Comparison of ENCODE assay signal across 15 cellular contexts in genomic region chr1:205515781-205516253, GRCh38. TPM values are rescaled to one million over a fixed set of nuclear protein-coding genes. Genes with fewer than 3 reads are reported as not detected.
DNase-seq lines count a peak whose midpoint lies in the region; ATAC-seq, FAIRE-seq and TF ChIP-seq lines count a peak whose summit lies in the region.
"Had no signal": no experiment of that assay in that cellular context is flagged by ENCODE, and none has a peak within 500 bp of the region (broad histone marks: within the 10 kb centered on the region; RNA-seq: fewer than 3 reads in every experiment).

No MANE protein-coding gene starts in this region.

- DNase-seq in Right ventricle myocardium inferior (ENCODE audit: missing footprints) (no peak), cardiac septum (ENCODE audit: low spot score) (no peak), fibroblast of the aortic adventitia (ENCODE audit: low read depth) (peak; percentile 53), myocyte (ENCODE audit: low read depth) (peak; percentile 55), urothelium cell line (ENCODE audit: low spot score) (no peak), mesenteric fat pad (ENCODE audit: low spot score) (no peak), NCI-H2171 treated with DMSO at 0.1 percent for 48 hours (lab: John Stamatoyannopoulos, UW) (no peak)
- DNase-seq in naive thymus-derived CD8-positive, alpha-beta T cell, result no peak
- DNase-seq: activated T-cell treated with anti-CD3 and anti-CD28 coated beads, Interleukin-2, amount 50 U/mL, for 48 hours; DND-41; foreskin fibroblast; NCI-H1694 had no signal

- H3K9me3 Mint-ChIP-seq in naive thymus-derived CD8-positive, alpha-beta T cell, result no peaks in the 10 kb centered on the region

- H3K4me3 ChIP-seq in fibroblast of the aortic adventitia (ENCODE audit: low read depth, low read length), result no peak overlapping the region

- H3K27ac Mint-ChIP-seq in naive thymus-derived CD8-positive, alpha-beta T cell, result no peak overlapping the region

- no peak overlapping the region for H3K4me3 Mint-ChIP-seq in naive thymus-derived CD8-positive, alpha-beta T cell

- peak; percentile 64 for ATAC-seq in Right ventricle myocardium inferior
- no peak for ATAC-seq in naive thymus-derived CD8-positive, alpha-beta T cell

- peaks cover 0 to 12% (median 2%) of the 10 kb centered on the region in 4 donors for H3K4me1 Mint-ChIP-seq in naive thymus-derived CD8-positive, alpha-beta T cell

- no peak for TF ChIP-seq CTCF in fibroblast of the aortic adventitia (IDR thresholded peaks at IDR 0.05; ENCODE audit: insufficient read depth, low read length)

- no peaks in the 10 kb centered on the region for H3K27me3 Mint-ChIP-seq in naive thymus-derived CD8-positive, alpha-beta T cell

- no peak for FAIRE-seq in urothelium cell line (lab: Jason Lieb, UNC)
- FAIRE-seq: A204.1, bronchial epithelial cell had no signal

- intact Hi-C loops in Right ventricle myocardium inferior (cut with DNase I) (no loop called here), cardiac septum (cut with DNase I) (loop anchor here (2.0 kb wide), 1 partner anchor 15 kb away; no protein-coding TSS in a partner anchor)

- no peaks in the 10 kb centered on the region for H3K36me3 Mint-ChIP-seq in naive thymus-derived CD8-positive, alpha-beta T cell

- POLR2A ChIA-PET in naive thymus-derived CD8-positive, alpha-beta T cell (lab: Charles Lee), result no interaction called here

RNA-seq across cellular contexts. Expression of gene CDK18, which starts 11.3 kb away (rescaled TPM):
- total RNA-seq in Right ventricle myocardium inferior, result 180 TPM
- total RNA-seq in cardiac septum, result 195 TPM
- 0.27 and 1.6 TPM in 2 replicates for total RNA-seq in fibroblast of the aortic adventitia (ENCODE audit: low replicate concordance)
- 33.3 and 50.5 TPM in 2 replicates for total RNA-seq in myocyte
- 176 TPM for polyA plus RNA-seq in myocyte (2012)
- total RNA-seq in mesenteric fat pad, result 4.0 TPM
- 1 to 10 TPM; 5.7 to 6.1 TPM for total RNA-seq in naive thymus-derived CD8-positive, alpha-beta T cell
- polyA plus RNA-seq in naive thymus-derived CD8-positive, alpha-beta T cell, result 1 to 10 TPM in 2 of 3 donors, under 1 TPM in 1; 0.32 to 1.3 (median 1.1) TPM

RNA-seq across cellular contexts. Expression of gene BLACAT1, which starts 60.0 kb away (rescaled TPM):
- not detected for total RNA-seq in Right ventricle myocardium inferior
- not detected for total RNA-seq in cardiac septum
- 0.09 TPM in 1 of 2 replicates, not detected in the other for total RNA-seq in fibroblast of the aortic adventitia (ENCODE audit: low replicate concordance)
- total RNA-seq in myocyte, result not detected in 2 replicates
- polyA plus RNA-seq in myocyte (2012), result not detected
- total RNA-seq in mesenteric fat pad, result not detected
- total RNA-seq in naive thymus-derived CD8-positive, alpha-beta T cell, result under 1 TPM; 0.11 to 0.31 TPM
- not detected for polyA plus RNA-seq in naive thymus-derived CD8-positive, alpha-beta T cell
- total RNA-seq: lung microvascular endothelial cell had no signal

Comparison
In these comparisons a context has a peak if more than half of its experiments do, and no peak if none do; other contexts are left out.
1. DNase-seq: peak in fibroblast of the aortic adventitia (single experiment) and myocyte (single experiment); none in Right ventricle myocardium inferior (single experiment), cardiac septum (single experiment), urothelium cell line (single experiment), mesenteric fat pad (single experiment), NCI-H2171 treated with DMSO at 0.1 percent for 48 hours (single experiment) and naive thymus-derived CD8-positive, alpha-beta T cell (0 of 10).